Comparison of ENCODE assay signal across 19 cellular contexts in the genomic region with DNA sequence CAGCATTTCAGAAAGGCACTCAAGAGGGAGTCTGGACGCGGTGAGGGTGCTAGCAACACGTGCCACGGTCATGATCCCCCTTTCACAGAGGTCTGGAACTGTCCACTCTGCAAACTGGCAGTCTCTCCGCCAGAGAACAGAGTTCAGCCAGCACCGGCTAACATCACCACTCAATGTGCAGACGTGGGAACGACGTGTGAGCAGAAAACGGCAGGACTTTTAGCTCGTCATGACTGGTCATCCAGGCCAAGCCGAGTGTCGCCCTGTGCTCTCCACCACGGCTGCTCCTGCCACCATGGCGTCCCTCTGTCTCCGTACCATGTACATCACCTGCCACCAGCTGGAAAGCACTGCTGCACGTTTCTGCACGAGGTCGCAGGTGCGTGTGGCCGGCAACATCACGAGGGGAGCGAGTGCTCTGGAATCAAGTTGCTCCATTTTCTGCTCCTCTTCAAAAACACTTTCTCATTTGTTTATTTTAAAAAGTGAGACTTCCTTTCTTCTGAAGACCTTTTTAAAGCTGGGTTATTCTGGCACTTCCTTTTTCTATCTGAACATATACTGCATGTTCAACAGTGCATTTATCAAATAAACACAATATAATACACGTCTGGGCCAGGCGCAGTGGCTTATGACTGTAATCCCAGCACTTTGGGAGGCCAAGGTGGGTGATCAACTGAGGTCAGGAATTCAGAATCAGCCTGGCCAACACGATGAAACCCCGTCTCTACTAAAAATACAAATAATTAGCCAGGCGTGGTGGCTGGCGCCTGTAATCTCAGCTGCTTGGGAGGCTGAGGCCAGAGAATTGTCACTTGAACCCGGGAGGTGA. TPM values are rescaled to one million over a fixed set of nuclear protein-coding genes. Genes with fewer than 3 reads are reported as not detected.
DNase-seq lines count a peak whose midpoint lies in the region; ATAC-seq and TF ChIP-seq lines count a peak whose summit lies in the region.
"Had no signal": no experiment of that assay in that cellular context is flagged by ENCODE, and none has a peak within 500 bp of the region (broad histone marks: within the 10 kb centered on the region; RNA-seq: fewer than 3 reads in every experiment).

No MANE protein-coding gene starts in this region.

- BruUV-seq in OCI-LY7 (replicated peaks; lab: Mats Ljungman, UMichigan), result no TSS peak

- H3K27ac Mint-ChIP-seq in activated naive CD4-positive, alpha-beta T cell treated with anti-CD3 and anti-CD28 coated beads, Interleukin-2, amount 50 U/mL, for 24 hours, result peak overlapping the region; percentile 8
- peak overlapping the region; percentile 97 to 100 (median 100) for H3K27ac Mint-ChIP-seq in immature natural killer cell
- H3K27ac Mint-ChIP-seq: dendritic cell treated with granulocyte-macrophage colony-stimulating factor and Interleukin-4, amounts not matched to agents 40 ng/mL and 50 ng/mL, for 4 days; H9; mesothelial cell of epicardium had no signal

- H3K27me3 ChIP-seq in thymus (ENCODE audit: control insufficient read depth, insufficient read depth) (no peaks in the 10 kb centered on the region), testis (no peaks in the 10 kb centered on the region)
- H3K27me3 ChIP-seq: ovary, uterus had no signal

- H3K4me3 ChIP-seq in OCI-LY7 (ENCODE audit: low read depth, low read length, poor library complexity, severe bottlenecking) (peak overlapping the region; percentile 36), thymus (ENCODE audit: low read length) (no peak overlapping the region), testis (no peak overlapping the region)
- H3K4me3 ChIP-seq: ovary, uterus had no signal

- H3K36me3 Mint-ChIP-seq in activated naive CD4-positive, alpha-beta T cell treated with anti-CD3 and anti-CD28 coated beads, Interleukin-2, amount 50 U/mL, for 24 hours, result peaks cover 18% of the 10 kb centered on the region
- H3K36me3 Mint-ChIP-seq in immature natural killer cell, result peaks cover 58 to 84% (median 68%) of the 10 kb centered on the region in 3 donors

- DNase-seq in activated naive CD4-positive, alpha-beta T cell treated with anti-CD3 and anti-CD28 coated beads, Interleukin-2, amount 50 U/mL, for 16 hours, result no peak
- DNase-seq in OCI-LY7 (ENCODE audit: low spot score) (peak; percentile 91), immature natural killer cell (peak in 1 of 3 donors; percentile 49), testis (no peak), NCI-H524 treated with DMSO at 0.1 percent for 48 hours (lab: John Stamatoyannopoulos, UW) (no peak)
- DNase-seq: COR-L47; H9; ovary; SHP77 treated with DMSO at 0.1 percent for 48 hours; small intestine; stimulated activated naive CD8-positive, alpha-beta T cell treated with anti-CD3 and anti-CD28 coated beads, Interleukin-15, Interleukin-2, amounts not matched to agents 100 U/mL and 50 U/mL, for 24 hours; uterus had no signal

- no peak for TF ChIP-seq CTCF in OCI-LY7 (conservative IDR thresholded peaks at IDR 0.05; ENCODE audit: low read length)
- TF ChIP-seq CTCF in testis (IDR thresholded peaks at IDR 0.05), result no peak

- H3K4me3 Mint-ChIP-seq in activated naive CD4-positive, alpha-beta T cell treated with anti-CD3 and anti-CD28 coated beads, Interleukin-2, amount 50 U/mL, for 24 hours, result no peak overlapping the region
- H3K4me3 Mint-ChIP-seq in immature natural killer cell, result peak overlapping the region; percentile 80 to 87 (median 86)
- H3K4me3 Mint-ChIP-seq: dendritic cell treated with granulocyte-macrophage colony-stimulating factor and Interleukin-4, amounts not matched to agents 40 ng/mL and 50 ng/mL, for 4 days; H9; mesothelial cell of epicardium had no signal

- no peaks in the 10 kb centered on the region for H3K9me2 ChIP-seq in OCI-LY7 (ENCODE audit: insufficient read depth, low read length)

- no peak for ATAC-seq in GM21737 (IDR thresholded peaks at IDR 0.05; ENCODE audit: unreplicated experiment)
- ATAC-seq: esophagus mucosa; HepG2; stimulated activated naive CD8-positive, alpha-beta T cell treated with anti-CD3 and anti-CD28 coated beads, Interleukin-15, Interleukin-2, amounts not matched to agents 100 U/mL and 50 U/mL, for 24 hours had no signal

- TF ChIP-seq POLR2A in testis (IDR thresholded peaks at IDR 0.05), result no peak

- no peaks in the 10 kb centered on the region for H3K9me3 Mint-ChIP-seq in activated naive CD4-positive, alpha-beta T cell treated with anti-CD3 and anti-CD28 coated beads, Interleukin-2, amount 50 U/mL, for 24 hours
- peaks cover 0 to 2% (median 0%) of the 10 kb centered on the region in 6 donors for H3K9me3 Mint-ChIP-seq in immature natural killer cell
- H3K9me3 Mint-ChIP-seq: dendritic cell treated with granulocyte-macrophage colony-stimulating factor and Interleukin-4, amounts not matched to agents 40 ng/mL and 50 ng/mL, for 4 days; H9; mesothelial cell of epicardium had no signal

- peaks cover 10% of the 10 kb centered on the region for H3K4me1 Mint-ChIP-seq in activated naive CD4-positive, alpha-beta T cell treated with anti-CD3 and anti-CD28 coated beads, Interleukin-2, amount 50 U/mL, for 24 hours
- H3K4me1 Mint-ChIP-seq in immature natural killer cell, result peaks cover 92 to 97% of the 10 kb centered on the region in 2 donors
- H3K4me1 Mint-ChIP-seq: mesothelial cell of epicardium had no signal

- POLR2A ChIA-PET in OCI-LY7 (lab: Charles Lee), result interaction anchor here (0.7 to 5.4 kb wide), 11 partner anchors 12 to 35 kb away, joined by 3 to 60 read pairs (median 6); a partner anchor contains a TSS

- no peaks in the 10 kb centered on the region for H3K27me3 Mint-ChIP-seq in activated naive CD4-positive, alpha-beta T cell treated with anti-CD3 and anti-CD28 coated beads, Interleukin-2, amount 50 U/mL, for 24 hours
- H3K27me3 Mint-ChIP-seq in immature natural killer cell (ENCODE audit: low read depth in 3 of 3), result peaks cover 48 to 63% (median 56%) of the 10 kb centered on the region in 3 donors
- H3K27me3 Mint-ChIP-seq: dendritic cell treated with granulocyte-macrophage colony-stimulating factor and Interleukin-4, amounts not matched to agents 40 ng/mL and 50 ng/mL, for 4 days had no signal

- peaks cover 22% of the 10 kb centered on the region; the same call in 1 of the 2 replicates for H3K79me2 ChIP-seq in OCI-LY7 (ENCODE audit: insufficient read depth, low read depth, low read length)

- peak overlapping the region; percentile 100 for H3K27ac ChIP-seq in OCI-LY7 (ENCODE audit: low read depth, low read length, poor library complexity, severe bottlenecking)
- peak overlapping the region; percentile 36 for H3K27ac ChIP-seq in thymus (ENCODE audit: low read depth)
- H3K27ac ChIP-seq in testis, result no peak overlapping the region
- H3K27ac ChIP-seq: ovary, uterus had no signal

- H3K4me2 ChIP-seq in OCI-LY7 (ENCODE audit: low read length), result peak overlapping the region; percentile 78

- H2AFZ ChIP-seq in OCI-LY7 (ENCODE audit: low read length), result no peak overlapping the region

- H3K9me3 ChIP-seq in OCI-LY7 (ENCODE audit: low read length) (no peaks in the 10 kb centered on the region), thymus (ENCODE audit: control insufficient read depth) (no peaks in the 10 kb centered on the region), testis (no peaks in the 10 kb centered on the region)
- H3K9me3 ChIP-seq: ovary, uterus had no signal

- peaks cover 89% of the 10 kb centered on the region for H3K4me1 ChIP-seq in OCI-LY7 (ENCODE audit: insufficient read depth, low read length, poor library complexity, severe bottlenecking)
- peaks cover 24% of the 10 kb centered on the region for H3K4me1 ChIP-seq in thymus (ENCODE audit: control insufficient read depth, insufficient read depth, low read length)
- H3K4me1 ChIP-seq in testis, result peaks cover 21% of the 10 kb centered on the region
- H3K4me1 ChIP-seq: uterus had no signal

- no peaks in the 10 kb centered on the region for H4K20me1 ChIP-seq in OCI-LY7 (ENCODE audit: insufficient read depth, low read length)

- WGBS in thymus, result 86% methylated on average over 30 of the region's 30 CpGs
- WGBS in testis, 2 donors, result 88 to 92% methylated on average over 24 to 30 of the region's 30 CpGs

- H3K36me3 ChIP-seq in OCI-LY7 (ENCODE audit: insufficient read depth, low read length) (peaks cover 87% of the 10 kb centered on the region), thymus (ENCODE audit: control insufficient read depth, insufficient read depth) (peaks cover 69% of the 10 kb centered on the region), testis (ENCODE audit: low read depth, missing control alignments) (no peaks in the 10 kb centered on the region)
- H3K36me3 ChIP-seq: ovary, uterus had no signal

- CTCF ChIA-PET in OCI-LY7 (lab: Charles Lee; ENCODE audit: unreplicated experiment), result interaction anchor here (0.7 to 1.3 kb wide), 3 partner anchors 12 to 34 kb away, joined by 3 to 4 read pairs (median 3); no protein-coding TSS in a partner anchor

- intact Hi-C loops in OCI-LY7 (cut with micrococcal nuclease; ENCODE audit: unreplicated experiment) (loop anchor here (1.0 kb wide), 3 partner anchors 23 to 35 kb away; no protein-coding TSS in a partner anchor), testis (cut with DNase I; ENCODE audit: low total_unique reads) (no loop called here)

RNA-seq across cellular contexts. Expression of a gene that starts 28.0 kb away (rescaled TPM):
- 46.7 and 53.3 TPM in 2 replicates for total RNA-seq in OCI-LY7 (2014; rRNA removed; shearing (Covaris generic))
- total RNA-seq in OCI-LY7 (2022) (72.8 and 87.3 TPM in 2 replicates), testis (10 to 100 TPM; 81.3 to 83.7 TPM)
- polyA plus RNA-seq in immature natural killer cell (10 to 100 TPM; 36.3 to 39.2 (median 39.0) TPM), thymus (24.7 TPM), testis (ENCODE audit: insufficient read depth, low read depth, low replicate concordance) (59.7 TPM)

RNA-seq across cellular contexts. Expression of a gene that starts 57.5 kb away (rescaled TPM):
- not detected in 2 replicates for total RNA-seq in OCI-LY7 (2014; rRNA removed; shearing (Covaris generic))
- total RNA-seq in OCI-LY7 (2022) (0.32 and 0.41 TPM in 2 replicates), testis (10 to 100 TPM; 10.0 to 18.0 TPM)
- polyA plus RNA-seq in immature natural killer cell (1 to 10 TPM in 1 of 3 donors, not detected in 2; 2.5 TPM), thymus (1.1 TPM), testis (ENCODE audit: insufficient read depth, low read depth, low replicate concordance) (42.3 TPM)

Comparison
In these comparisons a context has a peak if more than half of its experiments do, and no peak if none do; other contexts are left out.
1. H3K27ac ChIP-seq: peak in OCI-LY7 (single experiment) and thymus (single experiment); none in testis (0 of 2).
2. RNA of a gene that starts 57.5 kb away (polyA plus RNA-seq): 42.3 TPM in testis (single experiment); 1.1 TPM in thymus (single experiment) and 2.5 TPM in immature natural killer cell; every median in the first group is over 10 times any median in the second.